ENCODE assay signal across 1 cellular context in genomic region chr10:89837173-89838001, GRCh38.
TF ChIP-seq lines count a peak whose summit lies in the region.

No MANE protein-coding gene starts in this region.

TF ChIP-seq in HepG2, 621 proteins besides CTCF, POLR2A, EP300 and RAD21 (continued from another document):
- TF ChIP-seq MAF1 (CRISPR knock-in tag; IDR thresholded peaks at IDR 0.05; ENCODE audit: borderline replicate concordance) (no peak), HNRNPLL (IDR thresholded peaks at IDR 0.05; ENCODE audit: low read depth, low read length, poor library complexity, severe bottlenecking) (no peak), TEAD3 (CRISPR knock-in tag; optimal IDR thresholded peaks at IDR 0.05; ENCODE audit: borderline replicate concordance) (no peak), HMG20A (CRISPR knock-in tag; IDR thresholded peaks at IDR 0.05; ENCODE audit: borderline replicate concordance) (no peak), FOXK2 (IDR thresholded peaks at IDR 0.05) (no peak), SRF (IDR thresholded peaks at IDR 0.05; ENCODE audit: low read depth, low read length) (no peak), ATF7 (IDR thresholded peaks at IDR 0.05) (no peak), ATF7 (CRISPR knock-in tag; IDR thresholded peaks at IDR 0.05) (no peak)
